11 cellular contexts compared by ENCODE assay signal in genomic region chr5:177469750-177470525, GRCh38. TPM values are rescaled to one million over a fixed set of nuclear protein-coding genes. Genes with fewer than 3 reads are reported as not detected.
DNase-seq lines count a peak whose midpoint lies in the region; ATAC-seq, FAIRE-seq and TF ChIP-seq lines count a peak whose summit lies in the region.
"Had no signal": no experiment of that assay in that cellular context is flagged by ENCODE, and none has a peak within 500 bp of the region (broad histone marks: within the 10 kb centered on the region; RNA-seq: fewer than 3 reads in every experiment).

No MANE protein-coding gene starts in this region.

- DNase-seq in EH (ENCODE audit: low read depth) (peak; percentile 7), RWPE1 (ENCODE audit: low spot score) (no peak), endothelial cell of umbilical vein (ENCODE audit: low read depth, low spot score) (no peak), sigmoid colon (no peak), DMS153 (lab: John Stamatoyannopoulos, UW) (no peak), SHP77 treated with DMSO at 0.1 percent for 48 hours (lab: John Stamatoyannopoulos, UW) (no peak)
- DNase-seq: activated CD4-positive, alpha-beta memory T cell treated with anti-CD3 and anti-CD28 coated beads, Interleukin-2, amount 10 ng/mL, durations not matched to agents 7 days and 5 days; NCI-H774 had no signal

- TF ChIP-seq CTCF in RWPE1 (conservative IDR thresholded peaks at IDR 0.05; ENCODE audit: low read depth) = no peak
- TF ChIP-seq CTCF in endothelial cell of umbilical vein (IDR thresholded peaks at IDR 0.05; ENCODE audit: extremely low read depth in 1 of 2, insufficient read depth in 1 of 2, low read depth in 1 of 2, low read length in 2 of 2) = no peak
- TF ChIP-seq CTCF in sigmoid colon (IDR thresholded peaks at IDR 0.05) = no peak

- H3K79me2 ChIP-seq in endothelial cell of umbilical vein (ENCODE audit: control insufficient read depth, insufficient read depth, low read length) = peaks cover 49% of the 10 kb centered on the region

- CTCF ChIA-PET in RWPE1 (lab: Yijun Ruan, JAX) (interaction anchor here (0.7 to 2.2 kb wide), 6 partner anchors 13 to 67 kb away, joined by 3 to 18 read pairs (median 4); no protein-coding TSS in a partner anchor), endothelial cell of umbilical vein (lab: Charles Lee) (interaction anchor here (0.7 to 4.5 kb wide), 4 partner anchors 13 to 79 kb away, joined by 3 to 57 read pairs (median 3); no protein-coding TSS in a partner anchor)

- H3K9me3 ChIP-seq in endothelial cell of umbilical vein (replicated peaks; ENCODE audit: control insufficient read depth, insufficient read depth, low read length) (no peaks in the 10 kb centered on the region), sigmoid colon (no peaks in the 10 kb centered on the region)
- H3K9me3 ChIP-seq: prostate gland had no signal

- no peak overlapping the region for H3K4me2 ChIP-seq in endothelial cell of umbilical vein (ENCODE audit: insufficient read depth, low read length)

- H3K27ac ChIP-seq in RWPE1 (peak overlapping the region; percentile 82), endothelial cell of umbilical vein (ENCODE audit: insufficient read depth, low read depth, low read length) (peak overlapping the region; percentile 16), sigmoid colon (peak overlapping the region; percentile 37 to 96 (median 44))
- H3K27ac ChIP-seq: prostate gland had no signal

- no peak overlapping the region for H3K4me3 ChIP-seq in endothelial cell of umbilical vein (replicated peaks in 1 of 3; ENCODE audit: insufficient read depth in 1 of 3, low read depth in 1 of 3, low read length in 3 of 3)
- no peak overlapping the region for H3K4me3 ChIP-seq in sigmoid colon
- H3K4me3 ChIP-seq: prostate gland had no signal

- no peaks in the 10 kb centered on the region for H4K20me1 ChIP-seq in endothelial cell of umbilical vein (replicated peaks; ENCODE audit: control insufficient read depth, extremely low read depth, insufficient read depth, low read length)

- TF ChIP-seq EP300 in sigmoid colon (IDR thresholded peaks at IDR 0.05) = no peak

- no peaks in the 10 kb centered on the region for H3K9me1 ChIP-seq in endothelial cell of umbilical vein (replicated peaks; ENCODE audit: control insufficient read depth, extremely low read depth, insufficient read depth, low read length)

- H3K27me3 ChIP-seq in endothelial cell of umbilical vein (ENCODE audit: control insufficient read depth in 2 of 2, insufficient read depth in 2 of 2, low read length in 2 of 2) (no peaks in the 10 kb centered on the region), sigmoid colon (no peaks in the 10 kb centered on the region)

- no peak for ATAC-seq in HG03432 (IDR thresholded peaks at IDR 0.05; ENCODE audit: unreplicated experiment)

- peaks cover 31% of the 10 kb centered on the region for H3K4me1 ChIP-seq in endothelial cell of umbilical vein (ENCODE audit: control insufficient read depth, extremely low read depth, insufficient read depth, low read length)
- peaks cover 0 to 60% (median 55%) of the 10 kb centered on the region in 4 donors for H3K4me1 ChIP-seq in sigmoid colon

- H2AFZ ChIP-seq in endothelial cell of umbilical vein (ENCODE audit: low read depth, low read length) = no peak overlapping the region

- no peak for FAIRE-seq in endothelial cell of umbilical vein (lab: Jason Lieb, UNC)
- FAIRE-seq: islet of Langerhans had no signal

- peaks cover 16 to 34% of the 10 kb centered on the region in 2 experiments for H3K36me3 ChIP-seq in endothelial cell of umbilical vein (ENCODE audit: control insufficient read depth in 2 of 2, extremely low read depth in 1 of 2, insufficient read depth in 2 of 2, low read length in 2 of 2)
- peaks cover 8 to 40% (median 27%) of the 10 kb centered on the region in 4 donors for H3K36me3 ChIP-seq in sigmoid colon
- H3K36me3 ChIP-seq: prostate gland had no signal

- POLR2A ChIA-PET in RWPE1 (lab: Yijun Ruan, JAX; ENCODE audit: low non-redundant PET) (interaction anchor here (0.7 kb wide), 1 partner anchor 10 kb away, joined by 4 read pairs; no protein-coding TSS in a partner anchor), endothelial cell of umbilical vein (lab: Charles Lee) (no interaction called here)

- no TSS peak for BruUV-seq in endothelial cell of umbilical vein (replicated peaks; lab: Mats Ljungman, UMichigan)

- WGBS in sigmoid colon, 2 donors = 84 to 85% methylated on average over 8 of the region's 8 CpGs

- TF ChIP-seq POLR2A in endothelial cell of umbilical vein (IDR thresholded peaks at IDR 0.05; ENCODE audit: low read depth, low read length) = no peak
- no peak for TF ChIP-seq POLR2A in sigmoid colon (IDR thresholded peaks at IDR 0.05)

- H3K9ac ChIP-seq in endothelial cell of umbilical vein (replicated peaks; ENCODE audit: extremely low read depth, insufficient read depth, low read length) = no peak overlapping the region

- intact Hi-C loops in endothelial cell of umbilical vein (cut with micrococcal nuclease) (loop anchor here (10.0 kb wide), 1 partner anchor 1025 kb away; the partner anchor contains the start of gene FAF2), sigmoid colon (cut with DNase I) (no loop called here)

- dilution Hi-C loops in endothelial cell of umbilical vein (cut with MboI; ENCODE audit: extremely low pct_ligation_motif_present, low sequenced_read_pairs) = no loop called here

TF ChIP-seq in endothelial cell of umbilical vein, 7 proteins besides CTCF, POLR2A, EP300 and RAD21:
- no peak for TF ChIP-seq EZH2 (IDR thresholded peaks at IDR 0.05; ENCODE audit: borderline replicate concordance, low read depth, low read length, severe bottlenecking)

RNA-seq across cellular contexts. Expression of gene DBN1, which starts 3.5 kb away (rescaled TPM):
- 310 and 336 TPM in 2 replicates for total RNA-seq in endothelial cell of umbilical vein
- 198 and 267 TPM in 2 replicates for polyA plus RNA-seq in endothelial cell of umbilical vein
- 95.2 and 108 TPM in 2 replicates for polyA plus RNA-seq in endothelial cell of umbilical vein (2011; cell fraction: cytosol; rRNA removed)
- polyA plus RNA-seq in endothelial cell of umbilical vein (2011; cell fraction: nucleus; rRNA removed) = 848 and 1,132 TPM in 2 replicates
- 185 and 211 TPM in 2 replicates for polyA plus RNA-seq in endothelial cell of umbilical vein (2012)
- polyA minus RNA-seq in endothelial cell of umbilical vein = 158 and 165 TPM in 2 replicates
- polyA minus RNA-seq in endothelial cell of umbilical vein (2011; cell fraction: cytosol; rRNA and poly(A)+ RNA removed) = 9.4 TPM
- 135 and 363 TPM in 2 replicates for polyA minus RNA-seq in endothelial cell of umbilical vein (2011; cell fraction: nucleus; rRNA and poly(A)+ RNA removed)
- 10 to 100 TPM; 54.8 to 100.0 (median 82.3) TPM for total RNA-seq in sigmoid colon
- polyA plus RNA-seq in sigmoid colon = 10 to 100 TPM in 2 of 3 donors, 1 to 10 TPM in 1; 6.0 to 22.2 (median 16.9) TPM

RNA-seq across cellular contexts. Expression of gene PRR7, which starts 23.3 kb away (rescaled TPM):
- 5.7 and 6.5 TPM in 2 replicates for total RNA-seq in endothelial cell of umbilical vein
- 6.6 and 10.5 TPM in 2 replicates for polyA plus RNA-seq in endothelial cell of umbilical vein
- 1.9 and 4.7 TPM in 2 replicates for polyA plus RNA-seq in endothelial cell of umbilical vein (2011; cell fraction: cytosol; rRNA removed)
- polyA plus RNA-seq in endothelial cell of umbilical vein (2011; cell fraction: nucleus; rRNA removed) = 1.9 and 2.6 TPM in 2 replicates
- polyA plus RNA-seq in endothelial cell of umbilical vein (2012) = 2.6 and 4.7 TPM in 2 replicates
- polyA minus RNA-seq in endothelial cell of umbilical vein = 0.38 and 0.63 TPM in 2 replicates
- polyA minus RNA-seq in endothelial cell of umbilical vein (2011; cell fraction: cytosol; rRNA and poly(A)+ RNA removed) = 6.8 TPM
- 0.53 and 1.8 TPM in 2 replicates for polyA minus RNA-seq in endothelial cell of umbilical vein (2011; cell fraction: nucleus; rRNA and poly(A)+ RNA removed)
- 1 to 10 TPM in 3 of 4 donors, under 1 TPM in 1; 0.82 to 2.5 (median 1.7) TPM for total RNA-seq in sigmoid colon
- polyA plus RNA-seq in sigmoid colon = 1 to 10 TPM in 1 of 3 donors, not detected in 2; 3.7 TPM

RNA-seq across cellular contexts. Expression of gene PDLIM7, which starts 27.5 kb away (rescaled TPM):
- total RNA-seq in endothelial cell of umbilical vein = 318 and 371 TPM in 2 replicates
- 314 and 418 TPM in 2 replicates for polyA plus RNA-seq in endothelial cell of umbilical vein
- 181 and 257 TPM in 2 replicates for polyA plus RNA-seq in endothelial cell of umbilical vein (2011; cell fraction: cytosol; rRNA removed)
- polyA plus RNA-seq in endothelial cell of umbilical vein (2011; cell fraction: nucleus; rRNA removed) = 815 and 843 TPM in 2 replicates
- 179 and 248 TPM in 2 replicates for polyA plus RNA-seq in endothelial cell of umbilical vein (2012)
- polyA minus RNA-seq in endothelial cell of umbilical vein = 120 and 143 TPM in 2 replicates
- polyA minus RNA-seq in endothelial cell of umbilical vein (2011; cell fraction: cytosol; rRNA and poly(A)+ RNA removed) = 25.4 TPM
- polyA minus RNA-seq in endothelial cell of umbilical vein (2011; cell fraction: nucleus; rRNA and poly(A)+ RNA removed) = 136 and 281 TPM in 2 replicates
- 100 to 1,000 TPM; 274 to 923 (median 482) TPM for total RNA-seq in sigmoid colon
- 10 to 100 TPM in 2 of 3 donors, 1 to 10 TPM in 1; 7.2 to 58.5 (median 14.4) TPM for polyA plus RNA-seq in sigmoid colon

RNA-seq across cellular contexts. Expression of gene DOK3, which starts 39.7 kb away (rescaled TPM):
- total RNA-seq in endothelial cell of umbilical vein = 5.3 and 8.1 TPM in 2 replicates
- 4.8 and 5.1 TPM in 2 replicates for polyA plus RNA-seq in endothelial cell of umbilical vein
- polyA plus RNA-seq in endothelial cell of umbilical vein (2011; cell fraction: cytosol; rRNA removed) = 1.5 and 2.4 TPM in 2 replicates
- polyA plus RNA-seq in endothelial cell of umbilical vein (2011; cell fraction: nucleus; rRNA removed) = 14.5 and 14.8 TPM in 2 replicates
- polyA plus RNA-seq in endothelial cell of umbilical vein (2012) = 1.1 and 1.5 TPM in 2 replicates
- 3.6 and 5.2 TPM in 2 replicates for polyA minus RNA-seq in endothelial cell of umbilical vein
- not detected for polyA minus RNA-seq in endothelial cell of umbilical vein (2011; cell fraction: cytosol; rRNA and poly(A)+ RNA removed)
- 6.3 TPM in 2 replicates for polyA minus RNA-seq in endothelial cell of umbilical vein (2011; cell fraction: nucleus; rRNA and poly(A)+ RNA removed)
- 1 to 10 TPM; 4.6 to 8.0 (median 6.5) TPM for total RNA-seq in sigmoid colon
- 10 to 100 TPM in 1 of 3 donors, 1 to 10 TPM in 2; 3.0 to 20.2 (median 7.2) TPM for polyA plus RNA-seq in sigmoid colon

RNA-seq across cellular contexts. Expression of gene GRK6, which starts 43.5 kb away (rescaled TPM):
- total RNA-seq in endothelial cell of umbilical vein (36.4 and 37.0 TPM in 2 replicates), sigmoid colon (10 to 100 TPM; 16.5 to 29.2 (median 21.3) TPM)
- polyA plus RNA-seq in endothelial cell of umbilical vein (22.9 and 28.9 TPM in 2 replicates), sigmoid colon (10 to 100 TPM; 18.7 to 47.9 (median 22.8) TPM)
- polyA plus RNA-seq in endothelial cell of umbilical vein (2011; cell fraction: cytosol; rRNA removed) = 26.5 and 28.2 TPM in 2 replicates
- polyA plus RNA-seq in endothelial cell of umbilical vein (2011; cell fraction: nucleus; rRNA removed) = 28.5 and 31.3 TPM in 2 replicates
- 20.7 and 22.4 TPM in 2 replicates for polyA plus RNA-seq in endothelial cell of umbilical vein (2012)
- 17.0 and 32.8 TPM in 2 replicates for polyA minus RNA-seq in endothelial cell of umbilical vein
- polyA minus RNA-seq in endothelial cell of umbilical vein (2011; cell fraction: cytosol; rRNA and poly(A)+ RNA removed) = 11.3 TPM
- 14.8 and 26.7 TPM in 2 replicates for polyA minus RNA-seq in endothelial cell of umbilical vein (2011; cell fraction: nucleus; rRNA and poly(A)+ RNA removed)

Comparison
In these comparisons a context has a peak if more than half of its experiments do, and no peak if none do; other contexts are left out.
1. H3K27ac ChIP-seq: peak in every context shown above with its lines; median percentile 82 in RWPE1; 44 in sigmoid colon; 16 in endothelial cell of umbilical vein.